ENCODE assay signal across 1 cellular context in the genomic region with DNA sequence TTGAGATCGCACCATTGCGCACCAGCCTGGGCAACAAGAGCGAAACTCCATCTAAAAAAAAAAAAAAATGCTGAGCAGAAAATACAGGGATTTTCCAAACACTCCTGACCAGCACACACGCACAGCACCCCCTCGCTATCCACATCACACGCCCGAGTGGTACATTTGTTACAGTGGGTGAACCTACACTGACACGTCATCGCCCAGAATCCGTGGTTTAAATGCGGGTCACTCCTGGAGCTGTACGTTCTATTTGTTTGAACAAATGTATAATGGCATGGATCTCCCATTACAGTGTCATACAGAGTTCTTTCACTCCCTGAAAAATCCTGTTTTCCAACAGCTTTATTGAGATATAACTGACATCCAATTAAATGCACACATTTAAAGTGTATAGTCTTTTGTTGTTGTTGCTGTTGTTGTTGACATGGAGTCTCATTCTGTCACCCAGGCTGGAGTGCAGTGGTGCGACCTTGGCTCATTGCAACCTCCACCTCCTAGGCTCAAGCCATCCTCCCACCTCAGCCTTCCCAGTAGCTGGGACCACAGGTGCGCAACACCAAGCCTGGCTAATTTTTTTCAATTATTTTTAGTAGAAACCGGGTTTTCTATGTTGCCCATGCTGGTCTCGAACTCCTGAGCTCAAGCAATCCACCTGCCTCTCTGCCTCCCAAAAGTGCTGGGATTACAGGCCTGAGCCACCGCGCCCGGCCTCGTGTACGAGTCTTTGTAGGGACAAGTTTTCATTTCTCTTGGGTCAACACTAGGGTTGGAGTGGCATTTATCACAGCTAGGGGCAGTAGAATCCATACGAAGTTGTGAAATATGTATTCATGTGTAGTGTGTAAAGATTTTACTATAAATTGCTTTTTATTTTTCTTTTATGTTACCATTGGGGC.
A peak's percentile ranks its signal among the peaks of the same experiment; 100 is the strongest.
TF ChIP-seq lines count a peak whose summit lies in the region.

No MANE protein-coding gene starts in this region.

TF ChIP-seq in IMR-90, 13 proteins besides CTCF, POLR2A, EP300 and RAD21:
- TF ChIP-seq CEBPB (IDR thresholded peaks at IDR 0.05; ENCODE audit: low read depth, low read length) (0 out of 2 replicates have a peak, but pooled peaks have one; percentile 43), SMC3 (IDR thresholded peaks at IDR 0.05; ENCODE audit: low read depth, low read length) (no peak)
